In the genomic region with DNA sequence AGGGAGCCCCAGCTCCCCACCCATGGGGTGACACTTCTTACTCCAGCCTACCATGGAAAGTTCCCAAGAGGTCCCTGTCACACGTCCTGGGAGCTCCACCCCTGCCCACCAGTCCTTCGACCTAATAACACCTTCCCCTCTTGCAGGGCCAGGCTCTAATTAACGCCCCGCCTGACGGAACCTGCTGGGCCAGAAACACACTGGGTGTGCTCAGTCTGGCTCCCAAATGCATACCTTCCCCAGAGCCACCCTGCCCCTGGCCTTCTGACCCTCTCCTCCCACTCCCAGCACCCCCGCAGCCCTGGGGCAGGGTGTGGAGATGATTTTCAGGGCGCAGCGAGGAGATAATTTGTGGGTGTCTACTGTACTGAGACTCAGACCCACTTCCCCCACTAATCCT, we compare ENCODE assay signal across 1 cellular context.
TF ChIP-seq lines count a peak whose summit lies in the region.

No MANE protein-coding gene starts in this region.

TF ChIP-seq in GM23338, 12 proteins besides CTCF, POLR2A, EP300 and RAD21 (continued from another document):
- no peak for TF ChIP-seq NANOG (IDR thresholded peaks at IDR 0.05; ENCODE audit: borderline replicate concordance)
- TF ChIP-seq CREB1 (CRISPR knock-in tag; IDR thresholded peaks at IDR 0.05; ENCODE audit: low read depth), result no peak
- TF ChIP-seq JUNB (IDR thresholded peaks at IDR 0.05; ENCODE audit: unreplicated experiment), result no peak
- no peak for TF ChIP-seq EZH2 (IDR thresholded peaks at IDR 0.05; ENCODE audit: low read depth, unreplicated experiment)
- TF ChIP-seq EZH2phosphoT487 (IDR thresholded peaks at IDR 0.05; ENCODE audit: unreplicated experiment), result no peak
- TF ChIP-seq ZNF331 (CRISPR knock-in tag; IDR thresholded peaks at IDR 0.05; ENCODE audit: low read depth), result no peak
- no peak for TF ChIP-seq STAT1 (IDR thresholded peaks at IDR 0.05; ENCODE audit: unreplicated experiment)
- TF ChIP-seq, protein P1, sequence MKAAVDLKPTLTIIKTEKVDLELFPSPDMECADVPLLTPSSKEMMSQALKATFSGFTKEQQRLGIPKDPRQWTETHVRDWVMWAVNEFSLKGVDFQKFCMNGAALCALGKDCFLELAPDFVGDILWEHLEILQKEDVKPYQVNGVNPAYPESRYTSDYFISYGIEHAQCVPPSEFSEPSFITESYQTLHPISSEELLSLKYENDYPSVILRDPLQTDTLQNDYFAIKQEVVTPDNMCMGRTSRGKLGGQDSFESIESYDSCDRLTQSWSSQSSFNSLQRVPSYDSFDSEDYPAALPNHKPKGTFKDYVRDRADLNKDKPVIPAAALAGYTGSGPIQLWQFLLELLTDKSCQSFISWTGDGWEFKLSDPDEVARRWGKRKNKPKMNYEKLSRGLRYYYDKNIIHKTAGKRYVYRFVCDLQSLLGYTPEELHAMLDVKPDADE (IDR thresholded peaks at IDR 0.05), result no peak
- TF ChIP-seq, protein P2, sequence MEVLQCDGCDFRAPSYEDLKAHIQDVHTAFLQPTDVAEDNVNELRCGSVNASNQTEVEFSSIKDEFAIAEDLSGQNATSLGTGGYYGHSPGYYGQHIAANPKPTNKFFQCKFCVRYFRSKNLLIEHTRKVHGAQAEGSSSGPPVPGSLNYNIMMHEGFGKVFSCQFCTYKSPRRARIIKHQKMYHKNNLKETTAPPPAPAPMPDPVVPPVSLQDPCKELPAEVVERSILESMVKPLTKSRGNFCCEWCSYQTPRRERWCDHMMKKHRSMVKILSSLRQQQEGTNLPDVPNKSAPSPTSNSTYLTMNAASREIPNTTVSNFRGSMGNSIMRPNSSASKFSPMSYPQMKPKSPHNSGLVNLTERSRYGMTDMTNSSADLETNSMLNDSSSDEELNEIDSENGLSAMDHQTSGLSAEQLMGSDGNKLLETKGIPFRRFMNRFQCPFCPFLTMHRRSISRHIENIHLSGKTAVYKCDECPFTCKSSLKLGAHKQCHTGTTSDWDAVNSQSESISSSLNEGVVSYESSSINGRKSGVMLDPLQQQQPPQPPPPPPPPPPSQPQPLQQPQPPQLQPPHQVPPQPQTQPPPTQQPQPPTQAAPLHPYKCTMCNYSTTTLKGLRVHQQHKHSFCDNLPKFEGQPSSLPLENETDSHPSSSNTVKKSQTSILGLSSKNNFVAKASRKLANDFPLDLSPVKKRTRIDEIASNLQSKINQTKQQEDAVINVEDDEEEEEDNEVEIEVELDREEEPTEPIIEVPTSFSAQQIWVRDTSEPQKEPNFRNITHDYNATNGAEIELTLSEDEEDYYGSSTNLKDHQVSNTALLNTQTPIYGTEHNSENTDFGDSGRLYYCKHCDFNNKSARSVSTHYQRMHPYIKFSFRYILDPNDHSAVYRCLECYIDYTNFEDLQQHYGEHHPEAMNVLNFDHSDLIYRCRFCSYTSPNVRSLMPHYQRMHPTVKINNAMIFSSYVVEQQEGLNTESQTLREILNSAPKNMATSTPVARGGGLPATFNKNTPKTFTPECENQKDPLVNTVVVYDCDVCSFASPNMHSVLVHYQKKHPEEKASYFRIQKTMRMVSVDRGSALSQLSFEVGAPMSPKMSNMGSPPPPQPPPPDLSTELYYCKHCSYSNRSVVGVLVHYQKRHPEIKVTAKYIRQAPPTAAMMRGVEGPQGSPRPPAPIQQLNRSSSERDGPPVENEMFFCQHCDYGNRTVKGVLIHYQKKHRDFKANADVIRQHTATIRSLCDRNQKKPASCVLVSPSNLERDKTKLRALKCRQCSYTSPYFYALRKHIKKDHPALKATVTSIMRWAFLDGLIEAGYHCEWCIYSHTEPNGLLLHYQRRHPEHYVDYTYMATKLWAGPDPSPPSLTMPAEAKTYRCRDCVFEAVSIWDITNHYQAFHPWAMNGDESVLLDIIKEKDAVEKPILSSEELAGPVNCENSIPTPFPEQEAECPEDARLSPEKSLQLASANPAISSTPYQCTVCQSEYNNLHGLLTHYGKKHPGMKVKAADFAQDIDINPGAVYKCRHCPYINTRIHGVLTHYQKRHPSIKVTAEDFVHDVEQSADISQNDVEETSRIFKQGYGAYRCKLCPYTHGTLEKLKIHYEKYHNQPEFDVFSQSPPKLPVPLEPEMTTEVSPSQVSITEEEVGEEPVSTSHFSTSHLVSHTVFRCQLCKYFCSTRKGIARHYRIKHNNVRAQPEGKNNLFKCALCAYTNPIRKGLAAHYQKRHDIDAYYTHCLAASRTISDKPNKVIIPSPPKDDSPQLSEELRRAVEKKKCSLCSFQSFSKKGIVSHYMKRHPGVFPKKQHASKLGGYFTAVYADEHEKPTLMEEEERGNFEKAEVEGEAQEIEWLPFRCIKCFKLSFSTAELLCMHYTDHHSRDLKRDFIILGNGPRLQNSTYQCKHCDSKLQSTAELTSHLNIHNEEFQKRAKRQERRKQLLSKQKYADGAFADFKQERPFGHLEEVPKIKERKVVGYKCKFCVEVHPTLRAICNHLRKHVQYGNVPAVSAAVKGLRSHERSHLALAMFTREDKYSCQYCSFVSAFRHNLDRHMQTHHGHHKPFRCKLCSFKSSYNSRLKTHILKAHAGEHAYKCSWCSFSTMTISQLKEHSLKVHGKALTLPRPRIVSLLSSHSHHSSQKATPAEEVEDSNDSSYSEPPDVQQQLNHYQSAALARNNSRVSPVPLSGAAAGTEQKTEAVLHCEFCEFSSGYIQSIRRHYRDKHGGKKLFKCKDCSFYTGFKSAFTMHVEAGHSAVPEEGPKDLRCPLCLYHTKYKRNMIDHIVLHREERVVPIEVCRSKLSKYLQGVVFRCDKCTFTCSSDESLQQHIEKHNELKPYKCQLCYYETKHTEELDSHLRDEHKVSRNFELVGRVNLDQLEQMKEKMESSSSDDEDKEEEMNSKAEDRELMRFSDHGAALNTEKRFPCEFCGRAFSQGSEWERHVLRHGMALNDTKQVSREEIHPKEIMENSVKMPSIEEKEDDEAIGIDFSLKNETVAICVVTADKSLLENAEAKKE (CRISPR knock-in tag; IDR thresholded peaks at IDR 0.05), result no peak
